35 cellular contexts compared by ENCODE assay signal in the genomic region with DNA sequence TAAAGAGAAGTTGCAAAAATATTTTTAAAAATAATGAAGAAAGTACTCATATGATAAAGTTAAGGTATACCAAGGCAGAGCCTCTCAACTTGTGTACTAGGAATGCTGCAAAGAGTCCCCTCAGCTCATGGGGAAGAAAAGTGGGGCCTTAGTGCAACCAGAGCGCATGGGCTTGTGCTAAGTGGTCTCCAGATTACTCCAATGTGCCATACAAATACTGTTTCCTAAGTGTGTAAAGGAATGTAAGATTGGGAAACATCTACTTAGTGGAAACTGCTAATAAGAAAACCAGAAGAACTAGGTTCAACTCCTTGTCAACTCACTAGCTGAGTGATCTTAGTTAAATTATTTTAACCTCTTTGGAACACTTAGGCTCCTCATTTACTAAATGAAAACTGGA. TPM values are rescaled to one million over a fixed set of nuclear protein-coding genes. Genes with fewer than 3 reads are reported as not detected.
DNase-seq lines count a peak whose midpoint lies in the region; ATAC-seq and TF ChIP-seq lines count a peak whose summit lies in the region.
"Had no signal": no experiment of that assay in that cellular context is flagged by ENCODE, and none has a peak within 500 bp of the region (broad histone marks: within the 10 kb centered on the region; RNA-seq: fewer than 3 reads in every experiment).

No MANE protein-coding gene starts in this region.

- POLR2A ChIA-PET in MCF 10A (lab: Yijun Ruan, JAX): no interaction called here

- peak overlapping the region; percentile 23 for H3K27ac Mint-ChIP-seq in MCF 10A (ENCODE audit: low read depth, unreplicated experiment)
- H3K27ac Mint-ChIP-seq: B cell; CD14-positive monocyte; CD4-positive, alpha-beta memory T cell; CD4-positive, alpha-beta T cell; CD4-positive, CD25-positive, alpha-beta regulatory T cell; CD8-positive, alpha-beta memory T cell; CD8-positive, alpha-beta T cell had no signal

- no peaks in the 10 kb centered on the region for H4K20me1 ChIP-seq in mammary epithelial cell (ENCODE audit: insufficient read depth, low read length)
- H4K20me1 ChIP-seq: BLaER1 had no signal

- in situ Hi-C loops in mammary epithelial cell (cut with MboI; ENCODE audit: low sequenced_read_pairs in 2 of 2): no loop called here

- H3K27me3 Mint-ChIP-seq in MCF 10A (ENCODE audit: insufficient read depth, unreplicated experiment): no peaks in the 10 kb centered on the region
- H3K27me3 Mint-ChIP-seq: B cell; CD4-positive, alpha-beta memory T cell; CD4-positive, alpha-beta T cell; CD4-positive, CD25-positive, alpha-beta regulatory T cell; CD8-positive, alpha-beta memory T cell had no signal

- H3K4me3 ChIP-seq in mammary epithelial cell (replicated peaks in 1 of 3; ENCODE audit: insufficient read depth in 1 of 3, low read depth in 2 of 3, low read length in 3 of 3) (no peak overlapping the region), left lung (no peak overlapping the region), lower lobe of right lung (no peak overlapping the region), upper lobe of right lung (no peak overlapping the region)
- H3K4me3 ChIP-seq: A549; BLaER1; BLaER1 treated with 17β-estradiol and CSF1 and Interleukin-3, amounts not matched to agents 10 nM and 100 nM had no signal

- H3K4me1 ChIP-seq in mammary epithelial cell (ENCODE audit: insufficient read depth, low read length): no peaks in the 10 kb centered on the region
- H3K4me1 ChIP-seq in left lung: no peaks in the 10 kb centered on the region
- H3K4me1 ChIP-seq in lower lobe of right lung: no peaks in the 10 kb centered on the region
- no peaks in the 10 kb centered on the region for H3K4me1 ChIP-seq in upper lobe of right lung
- H3K4me1 ChIP-seq: A549; BE2C; BLaER1; BLaER1 treated with 17β-estradiol and CSF1 and Interleukin-3, amounts not matched to agents 10 nM and 100 nM; Caco-2 had no signal

- H3K9me3 ChIP-seq in mammary epithelial cell (replicated peaks; ENCODE audit: insufficient read depth, low read length) (no peaks in the 10 kb centered on the region), left lung (no peaks in the 10 kb centered on the region), lower lobe of right lung (no peaks in the 10 kb centered on the region), upper lobe of right lung (no peaks in the 10 kb centered on the region)
- H3K9me3 ChIP-seq: BE2C; BLaER1; BLaER1 treated with 17β-estradiol and CSF1 and Interleukin-3, amounts not matched to agents 10 nM and 100 nM; Caco-2 had no signal

- no peak for DNase-seq in MCF 10A (ENCODE audit: unreplicated experiment)
- no peak for DNase-seq in mammary epithelial cell
- no peak for DNase-seq in left lung
- no peak for DNase-seq in lower lobe of right lung
- no peak for DNase-seq in upper lobe of right lung
- DNase-seq in amniotic stem cell (lab: John Stamatoyannopoulos, UW): no peak
- no peak for DNase-seq in activated T-cell treated with anti-CD3 and anti-CD28 coated beads, Interleukin-2, amount 50 U/mL, for 1 hour
- DNase-seq: 8988T; ACHN; AML-193; BE2C; C1 segment of cervical spinal cord; Caco-2; Calu3; CD4-positive, alpha-beta memory T cell; CD4-positive, alpha-beta T cell; CD4-positive, CD25-positive, alpha-beta regulatory T cell; CD8-positive, alpha-beta memory T cell; CD8-positive, alpha-beta T cell; COR-L47; DMS 273 treated with DMSO at 0.1 percent for 48 hours; DMS153; DMS53; DMS79; DMS79 treated with DMSO at 0.1 percent for 48 hours; DND-41; EL had no signal

- dilution Hi-C loops in mammary epithelial cell (cut with HindIII; ENCODE audit: low sequenced_read_pairs): no loop called here

- H3K79me2 ChIP-seq in mammary epithelial cell (ENCODE audit: insufficient read depth, low read length): no peaks in the 10 kb centered on the region

- H3K9ac ChIP-seq in mammary epithelial cell (ENCODE audit: insufficient read depth, low read length): no peak overlapping the region
- H3K9ac ChIP-seq: BLaER1; BLaER1 treated with 17β-estradiol and CSF1 and Interleukin-3, amounts not matched to agents 10 nM and 100 nM had no signal

- ATAC-seq in left lung: peak; percentile 82
- peak; percentile 41 to 50 for ATAC-seq in lower lobe of right lung
- peak; percentile 66 for ATAC-seq in upper lobe of right lung
- no peak for ATAC-seq in GM18861 (IDR thresholded peaks at IDR 0.05; ENCODE audit: unreplicated experiment)
- ATAC-seq: A549; CD8-positive, alpha-beta T cell had no signal

- H2AFZ ChIP-seq in mammary epithelial cell (ENCODE audit: low read depth, low read length): no peak overlapping the region

- H3K27ac ChIP-seq in mammary epithelial cell (ENCODE audit: insufficient read depth, low read depth, low read length) (no peak overlapping the region), left lung (no peak overlapping the region), lower lobe of right lung (no peak overlapping the region), upper lobe of right lung (no peak overlapping the region)
- H3K27ac ChIP-seq: 22Rv1; A549; BLaER1; BLaER1 treated with 17β-estradiol and CSF1 and Interleukin-3, amounts not matched to agents 10 nM and 100 nM; C4-2B had no signal

- BruUV-seq in MCF 10A (replicated peaks; lab: Mats Ljungman, UMichigan) (no TSS peak), mammary epithelial cell (replicated peaks; lab: Mats Ljungman, UMichigan) (no TSS peak)

- H3K4me1 Mint-ChIP-seq in MCF 10A (ENCODE audit: insufficient read depth, unreplicated experiment): no peaks in the 10 kb centered on the region
- H3K4me1 Mint-ChIP-seq: B cell; CD14-positive monocyte; CD4-positive, alpha-beta memory T cell; CD8-positive, alpha-beta memory T cell had no signal

- CTCF ChIA-PET in MCF 10A (lab: Yijun Ruan, JAX): interaction anchor here (0.5 to 0.8 kb wide), 3 partner anchors 45 to 205 kb away, joined by 3 to 4 read pairs (median 3); partner anchors contain the start of gene NPY1R
- CTCF ChIA-PET in mammary epithelial cell (lab: Charles Lee; ENCODE audit: low non-redundant PET): no interaction called here

- no peak overlapping the region for H3K4me2 ChIP-seq in mammary epithelial cell (ENCODE audit: insufficient read depth, low read depth, low read length)
- H3K4me2 ChIP-seq: A549; BLaER1; BLaER1 treated with 17β-estradiol and CSF1 and Interleukin-3, amounts not matched to agents 10 nM and 100 nM had no signal

- 100% methylated on average over 1 of the region's 1 CpG for WGBS in mammary epithelial cell (ENCODE audit: low coverage, missing lambda C conversion rate)

- H3K27me3 ChIP-seq in mammary epithelial cell (ENCODE audit: insufficient read depth, low read length) (no peaks in the 10 kb centered on the region), left lung (no peaks in the 10 kb centered on the region), lower lobe of right lung (ENCODE audit: low read depth) (no peaks in the 10 kb centered on the region), upper lobe of right lung (no peaks in the 10 kb centered on the region)
- H3K27me3 ChIP-seq: BE2C; BLaER1; BLaER1 treated with 17β-estradiol and CSF1 and Interleukin-3, amounts not matched to agents 10 nM and 100 nM had no signal

- H3K9me3 Mint-ChIP-seq in MCF 10A (ENCODE audit: unreplicated experiment): no peaks in the 10 kb centered on the region
- H3K9me3 Mint-ChIP-seq: CD4-positive, alpha-beta memory T cell; CD4-positive, alpha-beta T cell; CD4-positive, CD25-positive, alpha-beta regulatory T cell; CD8-positive, alpha-beta memory T cell; CD8-positive, alpha-beta T cell had no signal

- H3K36me3 ChIP-seq in mammary epithelial cell (ENCODE audit: insufficient read depth, low read length) (peaks cover 11% of the 10 kb centered on the region), left lung (peaks cover 0 to 60% of the 10 kb centered on the region in 2 donors), lower lobe of right lung (peaks cover 47% of the 10 kb centered on the region), upper lobe of right lung (peaks cover 35% of the 10 kb centered on the region)

- no peak for TF ChIP-seq CTCF in MCF 10A (IDR thresholded peaks at IDR 0.05; ENCODE audit: unreplicated experiment)
- TF ChIP-seq CTCF in mammary epithelial cell (conservative IDR thresholded peaks at IDR 0.05 in 1 of 2, IDR thresholded peaks at IDR 0.05 in 1 of 2; ENCODE audit: extremely low read depth in 1 of 2, insufficient read depth in 1 of 2, low read depth in 1 of 2, low read length in 2 of 2): no peak
- no peak for TF ChIP-seq CTCF in left lung (IDR thresholded peaks at IDR 0.05)
- no peak for TF ChIP-seq CTCF in lower lobe of right lung (IDR thresholded peaks at IDR 0.05)
- TF ChIP-seq CTCF in upper lobe of right lung (IDR thresholded peaks at IDR 0.05): no peak

- H3K4me3 Mint-ChIP-seq in MCF 10A (ENCODE audit: unreplicated experiment): no peak overlapping the region
- H3K4me3 Mint-ChIP-seq: B cell; CD14-positive monocyte; CD4-positive, alpha-beta memory T cell; CD4-positive, alpha-beta T cell; CD4-positive, CD25-positive, alpha-beta regulatory T cell; CD8-positive, alpha-beta memory T cell; CD8-positive, alpha-beta T cell had no signal

- intact Hi-C loops in MCF 10A (cut with micrococcal nuclease) (no loop called here), mammary epithelial cell (cut with micrococcal nuclease) (no loop called here), left lung (cut with DNase I) (no loop called here), lower lobe of right lung (cut with DNase I) (no loop called here), upper lobe of right lung (cut with DNase I) (no loop called here)

- peaks cover 60% of the 10 kb centered on the region for H3K36me3 Mint-ChIP-seq in MCF 10A (ENCODE audit: insufficient read depth, unreplicated experiment)

RNA-seq across cellular contexts. Expression of gene NAF1, which starts 39.1 kb away (rescaled TPM):
- 27.5 and 36.5 TPM in 2 replicates for total RNA-seq in MCF 10A (2022)
- total RNA-seq in mammary epithelial cell: 10 to 100 TPM; 14.2 to 22.0 TPM
- 5.3 TPM for polyA plus RNA-seq in mammary epithelial cell
- 6.3 TPM for polyA minus RNA-seq in mammary epithelial cell
- 10 to 100 TPM; 18.4 to 20.5 TPM for total RNA-seq in left lung
- total RNA-seq in lower lobe of right lung: 19.6 TPM
- total RNA-seq in upper lobe of right lung: 23.2 TPM
